Comparison of ENCODE assay signal across 11 cellular contexts in the genomic region with DNA sequence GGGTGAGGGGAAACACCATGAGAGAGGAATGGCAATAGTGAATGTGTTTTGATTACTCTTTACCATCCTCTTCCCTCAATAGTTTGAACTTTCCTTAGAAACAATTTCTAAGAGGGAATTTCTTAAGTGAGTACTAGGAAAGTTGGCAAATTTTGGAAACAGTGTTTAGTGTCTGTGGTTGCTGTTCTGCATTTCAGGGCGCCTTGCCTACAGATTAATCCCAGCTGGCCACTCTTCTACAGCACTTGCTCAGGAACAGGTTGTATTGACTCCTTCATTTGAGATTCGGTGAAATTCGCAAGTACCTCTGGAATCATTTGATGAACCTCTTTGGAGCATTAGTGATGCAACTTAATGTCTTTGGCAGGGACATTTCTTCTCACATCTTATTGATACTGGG.
DNase-seq lines count a peak whose midpoint lies in the region.
"Had no signal": no experiment of that assay in that cellular context is flagged by ENCODE, and none has a peak within 500 bp of the region (broad histone marks: within the 10 kb centered on the region; RNA-seq: fewer than 3 reads in every experiment).

No MANE protein-coding gene starts in this region.

- DNase-seq in GM03348 (ENCODE audit: low spot score): peak; percentile 20
- peak; percentile 26 for DNase-seq in adipocyte (ENCODE audit: low read depth)
- peak; percentile 44 for DNase-seq in fibroblast of gingiva (ENCODE audit: low read depth)
- DNase-seq in HPDE6-E6E7 (ENCODE audit: extremely low spot score): no peak
- DNase-seq in NAMALWA (ENCODE audit: low spot score): no peak
- DNase-seq in NCI-H1436 treated with DMSO at 0.1 percent for 48 hours (lab: John Stamatoyannopoulos, UW): no peak
- DNase-seq: AML-193; Caco-2; CD4-positive, alpha-beta T cell; HFFc6 had no signal

- H3K9me3 ChIP-seq in adipocyte (ENCODE audit: control insufficient read depth, low read length): no peaks in the 10 kb centered on the region
- H3K9me3 ChIP-seq: Caco-2 had no signal

- H3K4me1 ChIP-seq in adipocyte (ENCODE audit: control insufficient read depth, insufficient read depth, low read length): peaks cover 11% of the 10 kb centered on the region
- H3K4me1 ChIP-seq: Caco-2 had no signal

- no peak overlapping the region for H3K9ac ChIP-seq in adipocyte (ENCODE audit: low read length)

- H3K36me3 ChIP-seq in adipocyte (ENCODE audit: control insufficient read depth, insufficient read depth, low read length, severe bottlenecking): no peaks in the 10 kb centered on the region

- no peak overlapping the region for H3K4me3 ChIP-seq in adipocyte (ENCODE audit: low read length)
- H3K4me3 ChIP-seq: GM23338 had no signal

- H3K27me3 ChIP-seq in adipocyte (replicated peaks; ENCODE audit: control insufficient read depth, insufficient read depth, low read length): no peaks in the 10 kb centered on the region

Comparison
In these comparisons a context has a peak if more than half of its experiments do, and no peak if none do; other contexts are left out.
1. DNase-seq: peak in GM03348 (single experiment), adipocyte (single experiment) and fibroblast of gingiva (single experiment); none in HPDE6-E6E7 (single experiment), NAMALWA (single experiment) and NCI-H1436 treated with DMSO at 0.1 percent for 48 hours (single experiment).